ENCODE assay signal across 8 cellular contexts in genomic region chr16:4183258-4184037, GRCh38. TPM values are rescaled to one million over a fixed set of nuclear protein-coding genes. Genes with fewer than 3 reads are reported as not detected.
DNase-seq lines count a peak whose midpoint lies in the region; ATAC-seq and TF ChIP-seq lines count a peak whose summit lies in the region.

No MANE protein-coding gene starts in this region.

- 0 to 1% methylated on average over 23 to 84 of the region's 84 CpGs for WGBS in endodermal cell (ENCODE audit: insufficient coverage in 1 of 2, insufficient read length in 1 of 2), 2 experiments
- WGBS in mesodermal cell (ENCODE audit: insufficient coverage in 2 of 2), 2 experiments, result 0% methylated on average over 69 to 81 of the region's 84 CpGs

- H3K27me3 Mint-ChIP-seq in CD8-positive, alpha-beta memory T cell, result peaks cover 5% of the 10 kb centered on the region in 2 donors
- H3K27me3 Mint-ChIP-seq in endodermal cell (ENCODE audit: insufficient read depth), result peaks cover 18% of the 10 kb centered on the region

- no peaks in the 10 kb centered on the region for H3K36me3 ChIP-seq in CD8-positive, alpha-beta memory T cell (ENCODE audit: insufficient read depth, low read length)
- H3K36me3 ChIP-seq in endodermal cell (ENCODE audit: control insufficient read depth, insufficient read depth, low read length) (no peaks in the 10 kb centered on the region), mesodermal cell (ENCODE audit: control insufficient read depth, insufficient read depth, low read length) (no peaks in the 10 kb centered on the region)

- no peaks in the 10 kb centered on the region for H3K36me3 Mint-ChIP-seq in CD8-positive, alpha-beta memory T cell
- H3K36me3 Mint-ChIP-seq in endodermal cell (ENCODE audit: low read depth), result no peaks in the 10 kb centered on the region

- peak; percentile 10 for TF ChIP-seq CTCF in endodermal cell (conservative IDR thresholded peaks at IDR 0.05)

- CTCF ChIA-PET in CD8-positive, alpha-beta memory T cell (lab: Charles Lee), result interaction anchor here (0.7 kb wide), 1 partner anchor 9 kb away, joined by 3 read pairs; no protein-coding TSS in a partner anchor

- H3K27ac Mint-ChIP-seq in CD8-positive, alpha-beta memory T cell, result peak overlapping the region in 4 of 8 donors; percentile 22 to 66 (median 54)
- peak overlapping the region; percentile 94 for H3K27ac Mint-ChIP-seq in endodermal cell

- peaks cover 0 to 2% (median 0%) of the 10 kb centered on the region in 5 donors for H3K9me3 Mint-ChIP-seq in CD8-positive, alpha-beta memory T cell
- H3K9me3 Mint-ChIP-seq in endodermal cell, result no peaks in the 10 kb centered on the region

- H3K9ac ChIP-seq in endodermal cell (ENCODE audit: extremely low read depth, low read length, poor library complexity, severe bottlenecking), result peak overlapping the region; percentile 74

- DNase-seq in CD8-positive, alpha-beta memory T cell, result peak; percentile 66 to 85 (median 75)
- DNase-seq in HS-27A (ENCODE audit: low read depth) (peak; percentile 57), NOMO-1 treated with DMSO at 0.1 percent for 48 hours (lab: John Stamatoyannopoulos, UW; ENCODE audit: unreplicated experiment) (peak; percentile 87), endodermal cell (peak; percentile 98)
- DNase-seq in activated CD8-positive, alpha-beta memory T cell treated with anti-CD3 and anti-CD28 coated beads, Interleukin-2, amount 50 U/mL, for 24 hours (ENCODE audit: extremely low read depth), result peak; percentile 61
- peak; percentile 90 for DNase-seq in stimulated activated CD8-positive, alpha-beta memory T cell treated with anti-CD3 and anti-CD28 coated beads, Interleukin-15, amount 100 ng/mL, for 24 hours (ENCODE audit: low read depth)

- peak; percentile 89 for ATAC-seq in GM19467 (IDR thresholded peaks at IDR 0.05; ENCODE audit: unreplicated experiment)

- H3K27me3 ChIP-seq in CD8-positive, alpha-beta memory T cell (ENCODE audit: insufficient read depth, low read length, poor library complexity, severe bottlenecking), result no peaks in the 10 kb centered on the region
- H3K27me3 ChIP-seq in endodermal cell (ENCODE audit: control insufficient read depth, insufficient read depth, low read length, poor library complexity, severe bottlenecking), result no peaks in the 10 kb centered on the region

- H3K9me3 ChIP-seq in CD8-positive, alpha-beta memory T cell (ENCODE audit: low read length), result no peaks in the 10 kb centered on the region
- no peaks in the 10 kb centered on the region for H3K9me3 ChIP-seq in endodermal cell (ENCODE audit: control insufficient read depth, low read length)
- no peaks in the 10 kb centered on the region for H3K9me3 ChIP-seq in mesodermal cell (ENCODE audit: control insufficient read depth, low read length)

- H3K4me1 ChIP-seq in CD8-positive, alpha-beta memory T cell (ENCODE audit: insufficient read depth, low read length), result no peaks in the 10 kb centered on the region
- H3K4me1 ChIP-seq in endodermal cell (ENCODE audit: control insufficient read depth, insufficient read depth, low read length), result no peaks in the 10 kb centered on the region
- H3K4me1 ChIP-seq in mesodermal cell (ENCODE audit: control insufficient read depth, insufficient read depth, low read length, poor library complexity, severe bottlenecking), result peaks cover 4% of the 10 kb centered on the region

- peaks cover 5 to 8% (median 5%) of the 10 kb centered on the region in 3 donors for H3K4me1 Mint-ChIP-seq in CD8-positive, alpha-beta memory T cell
- peaks cover 3% of the 10 kb centered on the region for H3K4me1 Mint-ChIP-seq in endodermal cell

- H3K4me3 Mint-ChIP-seq in CD8-positive, alpha-beta memory T cell, result peak overlapping the region; percentile 66 to 89 (median 79)
- peak overlapping the region; percentile 75 for H3K4me3 Mint-ChIP-seq in endodermal cell

- POLR2A ChIA-PET in CD8-positive, alpha-beta memory T cell (lab: Charles Lee), result interaction anchor here (0.5 to 1.4 kb wide), 2 partner anchors 70 to 167 kb away, joined by 3 to 4 read pairs; no protein-coding TSS in a partner anchor

- H3K4me3 ChIP-seq in CD8-positive, alpha-beta memory T cell (ENCODE audit: low read length), result peak overlapping the region; percentile 65
- H3K4me3 ChIP-seq in endodermal cell (ENCODE audit: low read length) (peak overlapping the region; percentile 86), mesodermal cell (ENCODE audit: extremely low read depth, insufficient read depth, low read length, poor library complexity, severe bottlenecking) (peak overlapping the region; percentile 62)

- H3K27ac ChIP-seq in CD8-positive, alpha-beta memory T cell (ENCODE audit: low read depth, low read length), result peak overlapping the region; percentile 68
- H3K27ac ChIP-seq in endodermal cell (ENCODE audit: low read depth, low read length) (peak overlapping the region; percentile 61), mesodermal cell (ENCODE audit: low read depth, low read length, severe bottlenecking) (peak overlapping the region; percentile 94)

RNA-seq across cellular contexts. Expression of gene SRL, which starts 58.4 kb away (rescaled TPM):
- total RNA-seq in CD8-positive, alpha-beta memory T cell, result not detected
- not detected for polyA plus RNA-seq in CD8-positive, alpha-beta memory T cell
- not detected for total RNA-seq in endodermal cell
- polyA plus RNA-seq in endodermal cell (2013, experiment 1 of 2), result 3.6 TPM
- 2.6 TPM for polyA plus RNA-seq in endodermal cell (2013, experiment 2 of 2)
- 0.18 TPM for polyA plus RNA-seq in mesodermal cell (2013, experiment 1 of 2)
- 0.05 TPM for polyA plus RNA-seq in mesodermal cell (2013, experiment 2 of 2)

Comparison
In these comparisons a context has a peak if more than half of its experiments do, and no peak if none do; other contexts are left out.
1. Peak in every context shown above with its lines: DNase-seq, ATAC-seq, H3K4me3 ChIP-seq and H3K27ac ChIP-seq.